22 cellular contexts compared by ENCODE assay signal in genomic region chr16:73382921-73383594, GRCh38.
"Had no signal": no experiment of that assay in that cellular context is flagged by ENCODE, and none has a peak within 500 bp of the region (broad histone marks: within the 10 kb centered on the region; RNA-seq: fewer than 3 reads in every experiment).

No MANE protein-coding gene starts in this region.

- H3K4me3 Mint-ChIP-seq: activated CD4-positive, alpha-beta T cell treated with anti-CD3 and anti-CD28 coated beads, Interleukin-2, amount 10 ng/mL, durations not matched to agents 7 days and 5 days; activated CD8-positive, alpha-beta memory T cell treated with anti-CD3 and anti-CD28 coated beads, Interleukin-2, amount 10 ng/mL, durations not matched to agents 7 days and 5 days; activated CD8-positive, alpha-beta T cell treated with anti-CD3 and anti-CD28 coated beads for 36 hours; activated naive CD8-positive, alpha-beta T cell treated with anti-CD3 and anti-CD28 coated beads, Interleukin-2, amount 50 U/mL, for 24 hours; mesothelial cell of epicardium; natural killer cell; stimulated activated effector memory CD8-positive, alpha-beta T cell treated with anti-CD3 and anti-CD28 coated beads, Interleukin-12 subunit alpha, Interleukin-12 subunit beta, amount 100 ng/mL, for 72 hours; stimulated activated naive CD8-positive, alpha-beta T cell treated with anti-CD3 and anti-CD28 coated beads, Interleukin-15, amount 100 ng/mL, for 72 hours; T-helper 2 cell treated with Interferon-gamma antibody and Interleukin-4, amounts not matched to agents 5 μg/mL and 100 μg/mL, for 36 hours had no signal

- ATAC-seq: activated CD8-positive, alpha-beta memory T cell treated with anti-CD3 and anti-CD28 coated beads, Interleukin-2, amount 10 ng/mL, durations not matched to agents 7 days and 5 days; activated CD8-positive, alpha-beta T cell treated with anti-CD3 and anti-CD28 coated beads for 36 hours; activated naive CD8-positive, alpha-beta T cell treated with anti-CD3 and anti-CD28 coated beads, Interleukin-2, amount 50 U/mL, for 24 hours; body of pancreas; left lung; natural killer cell; right lobe of liver; stimulated activated effector memory CD8-positive, alpha-beta T cell treated with anti-CD3 and anti-CD28 coated beads, Interleukin-12 subunit alpha, Interleukin-12 subunit beta, amount 100 ng/mL, for 72 hours; stimulated activated naive CD8-positive, alpha-beta T cell treated with anti-CD3 and anti-CD28 coated beads, Interleukin-15, amount 100 ng/mL, for 72 hours had no signal

- H3K9me3 ChIP-seq: body of pancreas, left lung, right lobe of liver, tibial artery had no signal

- DNase-seq: activated CD4-positive, alpha-beta T cell treated with anti-CD3 and anti-CD28 coated beads, Interleukin-2, amount 10 ng/mL, durations not matched to agents 7 days and 5 days; activated CD4-positive, CD25-positive, alpha-beta regulatory T cell treated with anti-CD3 and anti-CD28 coated beads, Interleukin-2, amount 50 U/mL, for 72 hours; activated CD8-positive, alpha-beta memory T cell treated with anti-CD3 and anti-CD28 coated beads, Interleukin-2, amount 10 ng/mL, durations not matched to agents 7 days and 5 days; activated CD8-positive, alpha-beta T cell treated with anti-CD3 and anti-CD28 coated beads for 36 hours; activated gamma-delta T cell; activated naive CD4-positive, alpha-beta T cell treated with anti-CD3 and anti-CD28 coated beads, Interleukin-2, amount 50 U/mL, for 16 hours; activated naive CD8-positive, alpha-beta T cell treated with anti-CD3 and anti-CD28 coated beads, Interleukin-2, amount 50 U/mL, for 24 hours; activated T-cell treated with anti-CD3 and anti-CD28 coated beads for 4 hours; body of pancreas; kidney; left lung; natural killer cell; occipital lobe; right lobe of liver; stimulated activated CD4-positive, alpha-beta T cell treated with anti-CD3 and anti-CD28 coated beads, Interleukin-1b, Interleukin-23, amount 100 ng/mL, for 48 hours; stimulated activated naive CD8-positive, alpha-beta T cell treated with anti-CD3 and anti-CD28 coated beads, Interleukin-15, amount 100 ng/mL, for 72 hours; tibial artery had no signal

- H3K27ac ChIP-seq: body of pancreas, left lung, right lobe of liver, skin epidermis, tibial artery, VCaP had no signal

- H3K36me3 Mint-ChIP-seq: activated CD8-positive, alpha-beta memory T cell treated with anti-CD3 and anti-CD28 coated beads, Interleukin-2, amount 10 ng/mL, durations not matched to agents 7 days and 5 days; mesothelial cell of epicardium; natural killer cell; stimulated activated effector memory CD8-positive, alpha-beta T cell treated with anti-CD3 and anti-CD28 coated beads, Interleukin-12 subunit alpha, Interleukin-12 subunit beta, amount 100 ng/mL, for 72 hours had no signal

- H3K27me3 Mint-ChIP-seq: activated CD4-positive, alpha-beta T cell treated with anti-CD3 and anti-CD28 coated beads, Interleukin-2, amount 10 ng/mL, durations not matched to agents 7 days and 5 days; activated CD8-positive, alpha-beta memory T cell treated with anti-CD3 and anti-CD28 coated beads, Interleukin-2, amount 10 ng/mL, durations not matched to agents 7 days and 5 days; activated CD8-positive, alpha-beta T cell treated with anti-CD3 and anti-CD28 coated beads for 36 hours; activated naive CD8-positive, alpha-beta T cell treated with anti-CD3 and anti-CD28 coated beads, Interleukin-2, amount 50 U/mL, for 24 hours; stimulated activated naive CD8-positive, alpha-beta T cell treated with anti-CD3 and anti-CD28 coated beads, Interleukin-15, amount 100 ng/mL, for 72 hours had no signal

- H3K4me3 ChIP-seq: body of pancreas, left lung, right lobe of liver, skin epidermis, tibial artery had no signal

- H3K27ac Mint-ChIP-seq: activated CD4-positive, alpha-beta T cell treated with anti-CD3 and anti-CD28 coated beads, Interleukin-2, amount 10 ng/mL, durations not matched to agents 7 days and 5 days; activated CD8-positive, alpha-beta memory T cell treated with anti-CD3 and anti-CD28 coated beads, Interleukin-2, amount 10 ng/mL, durations not matched to agents 7 days and 5 days; activated CD8-positive, alpha-beta T cell treated with anti-CD3 and anti-CD28 coated beads for 36 hours; activated naive CD8-positive, alpha-beta T cell treated with anti-CD3 and anti-CD28 coated beads, Interleukin-2, amount 50 U/mL, for 24 hours; mesothelial cell of epicardium; natural killer cell; stimulated activated effector memory CD8-positive, alpha-beta T cell treated with anti-CD3 and anti-CD28 coated beads, Interleukin-12 subunit alpha, Interleukin-12 subunit beta, amount 100 ng/mL, for 72 hours; stimulated activated naive CD8-positive, alpha-beta T cell treated with anti-CD3 and anti-CD28 coated beads, Interleukin-15, amount 100 ng/mL, for 72 hours; T-helper 2 cell treated with Interferon-gamma antibody and Interleukin-4, amounts not matched to agents 5 μg/mL and 100 μg/mL, for 36 hours had no signal

- H3K36me3 ChIP-seq: left lung, right lobe of liver, tibial artery had no signal

- H3K27me3 ChIP-seq: body of pancreas, left lung, right lobe of liver, tibial artery had no signal

- H3K9me3 Mint-ChIP-seq: activated CD4-positive, alpha-beta T cell treated with anti-CD3 and anti-CD28 coated beads, Interleukin-2, amount 10 ng/mL, durations not matched to agents 7 days and 5 days; activated CD8-positive, alpha-beta T cell treated with anti-CD3 and anti-CD28 coated beads for 36 hours; activated naive CD8-positive, alpha-beta T cell treated with anti-CD3 and anti-CD28 coated beads, Interleukin-2, amount 50 U/mL, for 24 hours; mesothelial cell of epicardium; natural killer cell; stimulated activated naive CD8-positive, alpha-beta T cell treated with anti-CD3 and anti-CD28 coated beads, Interleukin-15, amount 100 ng/mL, for 72 hours; T-helper 2 cell treated with Interferon-gamma antibody and Interleukin-4, amounts not matched to agents 5 μg/mL and 100 μg/mL, for 36 hours had no signal

- H3K4me1 ChIP-seq: body of pancreas, left lung, right lobe of liver had no signal

- FAIRE-seq: kidney had no signal

- H3K4me1 Mint-ChIP-seq: activated CD4-positive, alpha-beta T cell treated with anti-CD3 and anti-CD28 coated beads, Interleukin-2, amount 10 ng/mL, durations not matched to agents 7 days and 5 days; activated CD8-positive, alpha-beta memory T cell treated with anti-CD3 and anti-CD28 coated beads, Interleukin-2, amount 10 ng/mL, durations not matched to agents 7 days and 5 days; activated naive CD8-positive, alpha-beta T cell treated with anti-CD3 and anti-CD28 coated beads, Interleukin-2, amount 50 U/mL, for 24 hours; mesothelial cell of epicardium; natural killer cell; stimulated activated effector memory CD8-positive, alpha-beta T cell treated with anti-CD3 and anti-CD28 coated beads, Interleukin-12 subunit alpha, Interleukin-12 subunit beta, amount 100 ng/mL, for 72 hours; stimulated activated naive CD8-positive, alpha-beta T cell treated with anti-CD3 and anti-CD28 coated beads, Interleukin-15, amount 100 ng/mL, for 72 hours had no signal
